Comparison of ENCODE assay signal across 10 cellular contexts in the genomic region with DNA sequence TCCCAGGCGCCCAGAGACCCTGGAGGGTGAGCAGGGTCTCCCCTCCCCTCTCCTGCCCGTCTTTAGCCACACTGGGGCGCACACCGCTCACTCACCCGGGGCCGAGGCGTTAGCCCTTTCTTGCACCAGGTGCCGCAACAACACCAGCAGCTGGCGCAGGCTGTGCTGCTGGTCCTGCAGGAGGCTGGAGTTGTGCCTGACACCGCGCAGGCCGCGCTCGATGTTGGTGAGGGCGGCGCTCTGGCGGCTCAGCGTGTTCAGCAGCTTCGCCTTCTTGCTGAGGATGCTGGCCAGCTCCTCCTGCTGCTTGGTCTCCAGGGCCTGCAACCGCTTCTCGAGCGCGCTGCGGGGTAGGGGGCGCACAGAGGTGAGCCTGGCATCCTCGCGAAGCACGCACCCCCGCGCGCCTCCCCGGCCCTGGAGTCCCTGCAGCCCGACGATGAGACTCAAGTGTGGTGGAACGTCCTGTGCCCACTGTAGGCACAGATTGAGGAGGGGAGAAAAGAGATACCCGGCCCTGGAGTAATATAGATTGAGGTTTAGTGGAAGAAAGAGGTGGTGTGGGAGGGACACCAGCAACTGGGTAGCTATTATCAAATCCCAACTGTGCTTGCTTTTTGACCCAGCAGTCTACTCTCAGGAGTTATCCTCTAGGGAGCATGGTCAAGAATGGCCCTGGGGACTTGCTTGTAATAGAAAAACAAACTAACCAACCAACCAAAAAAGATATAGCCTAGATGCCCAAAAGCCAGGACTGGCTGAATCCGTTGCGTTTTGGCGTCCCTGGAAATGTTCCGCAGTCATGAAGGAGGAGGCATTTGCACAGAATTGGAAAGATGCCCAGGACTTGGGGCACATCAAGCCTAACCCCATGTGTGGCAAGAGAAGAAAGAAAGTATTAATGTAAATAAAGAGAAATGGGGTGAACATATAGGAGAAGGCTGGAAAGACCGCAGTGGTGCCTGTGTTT. TPM values are rescaled to one million over a fixed set of nuclear protein-coding genes. Genes with fewer than 3 reads are reported as not detected.
A peak's percentile ranks its signal among the peaks of the same experiment; 100 is the strongest.
DNase-seq lines count a peak whose midpoint lies in the region; ATAC-seq and TF ChIP-seq lines count a peak whose summit lies in the region.
"Had no signal": no experiment of that assay in that cellular context is flagged by ENCODE, and none has a peak within 500 bp of the region (broad histone marks: within the 10 kb centered on the region; RNA-seq: fewer than 3 reads in every experiment).

No MANE protein-coding gene starts in this region.

- no peak overlapping the region for H3K27ac Mint-ChIP-seq in activated T-helper 17 cell treated with anti-CD3 and anti-CD28 coated beads, Interleukin-2, amount 50 U/mL, for 72 hours

- H3K4me1 ChIP-seq in left ventricle myocardium inferior = peaks cover 11% of the 10 kb centered on the region

- TF ChIP-seq CTCF in left ventricle myocardium inferior (IDR thresholded peaks at IDR 0.05; ENCODE audit: borderline replicate concordance) = peak; percentile 35

- no peak overlapping the region for H3K4me3 Mint-ChIP-seq in activated T-helper 17 cell treated with anti-CD3 and anti-CD28 coated beads, Interleukin-2, amount 50 U/mL, for 72 hours

- H3K27ac ChIP-seq in left ventricle myocardium inferior (replicated peaks) = no peak overlapping the region
- H3K27ac ChIP-seq: gastrocnemius medialis had no signal

- DNase-seq in H7 = peak; percentile 91
- peak; percentile 70 for DNase-seq in SK-N-DZ (ENCODE audit: low spot score)
- peak; percentile 57 for DNase-seq in left ventricle myocardium inferior
- peak; percentile 79 for DNase-seq in retina
- no peak for DNase-seq in NCI-H187 treated with DMSO at 0.1 percent for 48 hours (lab: John Stamatoyannopoulos, UW)
- DNase-seq: activated CD4-positive, alpha-beta T cell treated with anti-CD3 and anti-CD28 coated beads for 1 hour had no signal

- H3K27me3 Mint-ChIP-seq in activated T-helper 17 cell treated with anti-CD3 and anti-CD28 coated beads, Interleukin-2, amount 50 U/mL, for 72 hours = peaks cover 5% of the 10 kb centered on the region

- H3K27me3 ChIP-seq in H7 (ENCODE audit: control insufficient read depth, insufficient read depth, low read length) (peaks cover 4% of the 10 kb centered on the region), left ventricle myocardium inferior (ENCODE audit: low read depth) (peaks cover 46% of the 10 kb centered on the region)

- ATAC-seq in activated T-helper 17 cell treated with anti-CD3 and anti-CD28 coated beads, Interleukin-2, amount 50 U/mL, for 72 hours (replicated peaks) = no peak
- ATAC-seq in GM19463 (IDR thresholded peaks at IDR 0.05; ENCODE audit: unreplicated experiment) (no peak), GM19328 (IDR thresholded peaks at IDR 0.05; ENCODE audit: unreplicated experiment) (no peak)
- ATAC-seq: gastrocnemius medialis had no signal

- no peaks in the 10 kb centered on the region for H3K36me3 Mint-ChIP-seq in activated T-helper 17 cell treated with anti-CD3 and anti-CD28 coated beads, Interleukin-2, amount 50 U/mL, for 72 hours (ENCODE audit: low read depth)

- H3K36me3 ChIP-seq in H7 (replicated peaks; ENCODE audit: control insufficient read depth, insufficient read depth, low read length) (no peaks in the 10 kb centered on the region), left ventricle myocardium inferior (no peaks in the 10 kb centered on the region)
- H3K36me3 ChIP-seq: gastrocnemius medialis had no signal

- no peaks in the 10 kb centered on the region for H3K9me3 Mint-ChIP-seq in activated T-helper 17 cell treated with anti-CD3 and anti-CD28 coated beads, Interleukin-2, amount 50 U/mL, for 72 hours

- H3K4me3 ChIP-seq in H7 (ENCODE audit: insufficient read depth, low read depth, low read length) = no peak overlapping the region
- H3K4me3 ChIP-seq in left ventricle myocardium inferior = no peak overlapping the region
- H3K4me3 ChIP-seq: gastrocnemius medialis had no signal

- no peaks in the 10 kb centered on the region for H3K9me3 ChIP-seq in left ventricle myocardium inferior (replicated peaks)
- H3K9me3 ChIP-seq: gastrocnemius medialis had no signal

- intact Hi-C loops in left ventricle myocardium inferior (cut with micrococcal nuclease) = no loop called here

- peaks cover 9% of the 10 kb centered on the region for H3K4me1 Mint-ChIP-seq in activated T-helper 17 cell treated with anti-CD3 and anti-CD28 coated beads, Interleukin-2, amount 50 U/mL, for 72 hours

RNA-seq across cellular contexts. Expression of a gene that starts 30.9 kb away (rescaled TPM):
- 0.11 and 0.31 TPM in 2 replicates for total RNA-seq in H7 (2014; rRNA removed; shearing (Covaris generic))
- polyA plus RNA-seq in SK-N-DZ (2014; cell fraction: cytosol; rRNA removed) = not detected in 2 replicates
- polyA plus RNA-seq in SK-N-DZ (2014; cell fraction: nucleus; rRNA removed) = not detected in 2 replicates
- total RNA-seq in left ventricle myocardium inferior = 0.05 TPM
- total RNA-seq in activated T-helper 17 cell treated with anti-CD3 and anti-CD28 coated beads, Interleukin-2, amount 50 U/mL, for 72 hours = under 1 TPM in 1 of 2 donors, not detected in 1; 0.06 TPM

RNA-seq across cellular contexts. Expression of a gene that starts 51.8 kb away (rescaled TPM):
- total RNA-seq in H7 (2014; rRNA removed; shearing (Covaris generic)) = 5.5 and 9.9 TPM in 2 replicates
- polyA plus RNA-seq in SK-N-DZ (2014; cell fraction: cytosol; rRNA removed) = 18.3 and 18.6 TPM in 2 replicates
- polyA plus RNA-seq in SK-N-DZ (2014; cell fraction: nucleus; rRNA removed) = 6.8 and 10.0 TPM in 2 replicates
- total RNA-seq in left ventricle myocardium inferior = 2.0 TPM
- total RNA-seq in activated T-helper 17 cell treated with anti-CD3 and anti-CD28 coated beads, Interleukin-2, amount 50 U/mL, for 72 hours = 10 to 100 TPM; 17.4 to 20.8 TPM
